Comparison of ENCODE assay signal across 17 cellular contexts in genomic region chr5:167143726-167144125, GRCh38.
DNase-seq lines count a peak whose midpoint lies in the region; ATAC-seq, FAIRE-seq and TF ChIP-seq lines count a peak whose summit lies in the region.
"Had no signal": no experiment of that assay in that cellular context is flagged by ENCODE, and none has a peak within 500 bp of the region (broad histone marks: within the 10 kb centered on the region; RNA-seq: fewer than 3 reads in every experiment).

No MANE protein-coding gene starts in this region.

- H3K36me3 Mint-ChIP-seq in GM23338 (ENCODE audit: low read depth), result no peaks in the 10 kb centered on the region
- H3K36me3 Mint-ChIP-seq: CD8-positive, alpha-beta memory T cell had no signal

- TF ChIP-seq POLR2A in NB4 (IDR thresholded peaks at IDR 0.05; ENCODE audit: extremely low read depth, insufficient read length) (no peak), GM12878 (IDR thresholded peaks at IDR 0.05; ENCODE audit: low read depth, low read length) (no peak)

- H3K4me3 ChIP-seq in GM23338, result no peak overlapping the region
- H3K4me3 ChIP-seq in NB4 (ENCODE audit: low read depth, low read length), result no peak overlapping the region
- H3K4me3 ChIP-seq in GM12878, result no peak overlapping the region
- no peak overlapping the region for H3K4me3 ChIP-seq in mesendoderm (ENCODE audit: low read length)
- H3K4me3 ChIP-seq: A549, BLaER1 had no signal

- H4K5ac ChIP-seq in mesendoderm (ENCODE audit: low read length), result no peak overlapping the region

- intact Hi-C loops in GM12878 (cut with micrococcal nuclease; ENCODE audit: unreplicated experiment), result no loop called here

- H3K18ac ChIP-seq in mesendoderm (ENCODE audit: low read length), result no peak overlapping the region

- no peak overlapping the region for H2BK120ac ChIP-seq in mesendoderm (ENCODE audit: low read depth, low read length)

- no peak overlapping the region for H3K27ac Mint-ChIP-seq in GM23338
- H3K27ac Mint-ChIP-seq: CD8-positive, alpha-beta memory T cell had no signal

- POLR2A ChIA-PET in GM12878 (lab: Charles Lee), result no interaction called here

- no peak overlapping the region for H2AK5ac ChIP-seq in mesendoderm (ENCODE audit: low read length)

- H3K79me2 ChIP-seq in GM23338 (replicated peaks; ENCODE audit: insufficient read depth) (no peaks in the 10 kb centered on the region), GM12878 (ENCODE audit: control insufficient read depth, insufficient read depth, low read length) (no peaks in the 10 kb centered on the region), mesendoderm (ENCODE audit: control insufficient read depth, insufficient read depth, low read length) (no peaks in the 10 kb centered on the region)

- H4K20me1 ChIP-seq in GM23338 (replicated peaks; ENCODE audit: insufficient read depth) (no peaks in the 10 kb centered on the region), GM12878 (ENCODE audit: control insufficient read depth, insufficient read depth) (no peaks in the 10 kb centered on the region)
- H4K20me1 ChIP-seq: BLaER1 had no signal

- 29% methylated on average over 10 of the region's 10 CpGs for WGBS in GM12878 (ENCODE audit: insufficient coverage, insufficient replicate concordance, low lambda C conversion rate, missing lambda C conversion rate)
- WGBS in mesendoderm (ENCODE audit: extremely low coverage, insufficient coverage, low lambda C conversion rate), result no CpG with 5 or more reads among the region's 10 CpGs

- H3K4ac ChIP-seq in mesendoderm (ENCODE audit: low read depth, low read length), result no peak overlapping the region

- H3K4me1 ChIP-seq in GM23338 (ENCODE audit: insufficient read depth), result peaks cover 7% of the 10 kb centered on the region; the same call in 1 of the 2 replicates
- H3K4me1 ChIP-seq in GM12878 (ENCODE audit: control insufficient read depth, insufficient read depth, low read length), result no peaks in the 10 kb centered on the region
- no peaks in the 10 kb centered on the region for H3K4me1 ChIP-seq in mesendoderm (ENCODE audit: control insufficient read depth, low read depth, low read length)
- H3K4me1 ChIP-seq: A549, BLaER1, Caco-2 had no signal

- no peak overlapping the region for H3K23ac ChIP-seq in mesendoderm (ENCODE audit: low read length)

- no peaks in the 10 kb centered on the region for H3K27me3 Mint-ChIP-seq in GM23338 (ENCODE audit: insufficient read depth, low read depth, poor library complexity)
- H3K27me3 Mint-ChIP-seq: CD8-positive, alpha-beta memory T cell had no signal

- H3K36me3 ChIP-seq in GM23338 (ENCODE audit: insufficient read depth), result no peaks in the 10 kb centered on the region
- H3K36me3 ChIP-seq in GM12878 (ENCODE audit: control insufficient read depth in 2 of 2, insufficient read depth in 2 of 2, low read length in 1 of 2), result no peaks in the 10 kb centered on the region
- no peaks in the 10 kb centered on the region for H3K36me3 ChIP-seq in mesendoderm (ENCODE audit: control insufficient read depth, insufficient read depth, low read length)
- H3K36me3 ChIP-seq: BLaER1 had no signal

- no peak for TF ChIP-seq CTCF in GM23338 (conservative IDR thresholded peaks at IDR 0.05; ENCODE audit: low read depth in 2 of 2)
- TF ChIP-seq CTCF in NB4 (IDR thresholded peaks at IDR 0.05; ENCODE audit: low read depth, low read length), result no peak
- TF ChIP-seq CTCF in GM12878 (IDR thresholded peaks at IDR 0.05 in 2 of 3, conservative IDR thresholded peaks at IDR 0.05 in 1 of 3; ENCODE audit: control insufficient read depth in 2 of 3, extremely low read depth in 1 of 3, insufficient read depth in 1 of 3, low read depth in 3 of 3, low read length in 3 of 3), result no peak

- SMC1A ChIA-PET in GM12878 (lab: Charles Lee; ENCODE audit: uncharacterized antibody, unreplicated experiment), result no interaction called here

- H3K4me1 Mint-ChIP-seq in GM23338, result no peaks in the 10 kb centered on the region
- H3K4me1 Mint-ChIP-seq: CD8-positive, alpha-beta memory T cell had no signal

- H2AFZ ChIP-seq in GM23338, result no peak overlapping the region
- no peak overlapping the region for H2AFZ ChIP-seq in GM12878 (ENCODE audit: control insufficient read depth, low read depth, low read length)

- no peak overlapping the region for H3K4me3 Mint-ChIP-seq in GM23338
- H3K4me3 Mint-ChIP-seq: CD8-positive, alpha-beta memory T cell had no signal

- no peaks in the 10 kb centered on the region for H3K27me3 ChIP-seq in GM23338 (ENCODE audit: insufficient read depth)
- H3K27me3 ChIP-seq in GM12878 (replicated peaks in 1 of 2; ENCODE audit: control insufficient read depth in 2 of 2, insufficient read depth in 2 of 2, low read length in 1 of 2), result no peaks in the 10 kb centered on the region
- H3K27me3 ChIP-seq in mesendoderm (ENCODE audit: insufficient read depth, low read length, poor library complexity), result no peaks in the 10 kb centered on the region
- H3K27me3 ChIP-seq: BLaER1 had no signal

- no peak overlapping the region for H3K27ac ChIP-seq in GM23338 (ENCODE audit: low read depth)
- no peak overlapping the region for H3K27ac ChIP-seq in GM12878 (ENCODE audit: control insufficient read depth, insufficient read depth)
- no peak overlapping the region for H3K27ac ChIP-seq in mesendoderm (ENCODE audit: low read depth, low read length)
- H3K27ac ChIP-seq: A549, BLaER1, HL-60 had no signal

- no peak for ATAC-seq in GM23338
- no peak for ATAC-seq in GM12878
- ATAC-seq in HG03565 (IDR thresholded peaks at IDR 0.05; ENCODE audit: unreplicated experiment), result no peak
- ATAC-seq: A549 had no signal

- H3K56ac ChIP-seq in mesendoderm (ENCODE audit: low read length), result no peak overlapping the region

- no peaks in the 10 kb centered on the region for H3F3A ChIP-seq in GM23338 (replicated peaks; ENCODE audit: low read depth)

- no peak overlapping the region for H3K9ac ChIP-seq in GM12878 (ENCODE audit: control insufficient read depth, insufficient read depth, low read length)
- H3K9ac ChIP-seq in mesendoderm (ENCODE audit: low read length), result no peak overlapping the region
- H3K9ac ChIP-seq: BLaER1 had no signal

- H2BK5ac ChIP-seq in mesendoderm (ENCODE audit: low read length), result no peak overlapping the region

- DNase-seq in GM23338 (ENCODE audit: low spot score) (peak; percentile 46), NB4 (ENCODE audit: low read depth) (peak; percentile 2), GM12878 (ENCODE audit: low read depth, low spot score) (no peak), mesendoderm (peak; percentile 25), AG20443 (ENCODE audit: low spot score) (no peak), T-helper 2 cell (no peak)
- DNase-seq: Caco-2; CD8-positive, alpha-beta memory T cell; DND-41; GF-D8; H7; Kasumi-1; KBM-7 had no signal

- H3K9me2 ChIP-seq in GM23338 (ENCODE audit: insufficient read depth), result no peaks in the 10 kb centered on the region

- no peaks in the 10 kb centered on the region for H3K9me3 ChIP-seq in GM12878 (replicated peaks; ENCODE audit: control insufficient read depth, insufficient read depth, low read length)
- H3K9me3 ChIP-seq: A549, BLaER1, Caco-2 had no signal

- TF ChIP-seq RAD21 in GM12878 (IDR thresholded peaks at IDR 0.05; ENCODE audit: insufficient read depth, low read depth, low read length), result no peak

- no peak overlapping the region for H4K8ac ChIP-seq in mesendoderm (ENCODE audit: low read depth, low read length)

- no peak overlapping the region for H2BK15ac ChIP-seq in mesendoderm (replicated peaks; ENCODE audit: low read depth)

- no peaks in the 10 kb centered on the region for H3K9me3 Mint-ChIP-seq in GM23338

- TF ChIP-seq EP300 in GM12878 (IDR thresholded peaks at IDR 0.05; ENCODE audit: borderline replicate concordance in 1 of 2, control insufficient read depth in 1 of 2, low read depth in 2 of 2, low read length in 2 of 2), result no peak

- CTCF ChIA-PET in GM12878 (lab: Yijun Ruan, JAX), result interaction anchor here (1.0 kb wide), 1 partner anchor 18 kb away, joined by 3 read pairs; no protein-coding TSS in a partner anchor

- H3K79me1 ChIP-seq in mesendoderm (ENCODE audit: low read length), result no peaks in the 10 kb centered on the region

- in situ Hi-C loops in GM12878 (cut with MboI), result no loop called here

- no peak overlapping the region for H3K4me2 ChIP-seq in GM23338
- no peak overlapping the region for H3K4me2 ChIP-seq in GM12878 (ENCODE audit: control insufficient read depth, insufficient read depth)
- H3K4me2 ChIP-seq in mesendoderm (ENCODE audit: low read length), result no peak overlapping the region
- H3K4me2 ChIP-seq: A549, BLaER1 had no signal

- no TSS peak for BruUV-seq in GM12878 (replicated peaks; lab: Mats Ljungman, UMichigan)

- FAIRE-seq in GM12878 (lab: Jason Lieb, UNC), result no peak
- FAIRE-seq: A549 had no signal

- RAD21 ChIA-PET in GM12878 (lab: Charles Lee; ENCODE audit: unreplicated experiment), result no interaction called here

TF ChIP-seq in GM23338, 12 proteins besides CTCF, POLR2A, EP300 and RAD21 (continues in another document):
- TF ChIP-seq POLR2AphosphoS5 (IDR thresholded peaks at IDR 0.05; ENCODE audit: low read depth) (no peak), STAT1 (IDR thresholded peaks at IDR 0.05; ENCODE audit: unreplicated experiment) (no peak), EZH2 (IDR thresholded peaks at IDR 0.05; ENCODE audit: low read depth, unreplicated experiment) (no peak), ZNF331 (CRISPR knock-in tag; IDR thresholded peaks at IDR 0.05; ENCODE audit: low read depth) (no peak), NANOG (IDR thresholded peaks at IDR 0.05; ENCODE audit: borderline replicate concordance) (no peak)

TF ChIP-seq in GM12878, 131 proteins besides CTCF, POLR2A, EP300 and RAD21:
- TF ChIP-seq RBBP5 (conservative IDR thresholded peaks at IDR 0.05), result no peak
- TF ChIP-seq PKNOX1 (IDR thresholded peaks at IDR 0.05), result peak; percentile 36
- no peak for TF ChIP-seq BCL11A (IDR thresholded peaks at IDR 0.05; ENCODE audit: low read depth, low read length)
- TF ChIP-seq EED (IDR thresholded peaks at IDR 0.05; ENCODE audit: low read depth), result no peak

Comparison
In these comparisons a context has a peak if more than half of its experiments do, and no peak if none do; other contexts are left out.
1. DNase-seq: peak in GM23338 (single experiment), NB4 (single experiment) and mesendoderm (single experiment); none in GM12878 (single experiment), AG20443 (single experiment) and T-helper 2 cell (0 of 5).